In the genomic region with DNA sequence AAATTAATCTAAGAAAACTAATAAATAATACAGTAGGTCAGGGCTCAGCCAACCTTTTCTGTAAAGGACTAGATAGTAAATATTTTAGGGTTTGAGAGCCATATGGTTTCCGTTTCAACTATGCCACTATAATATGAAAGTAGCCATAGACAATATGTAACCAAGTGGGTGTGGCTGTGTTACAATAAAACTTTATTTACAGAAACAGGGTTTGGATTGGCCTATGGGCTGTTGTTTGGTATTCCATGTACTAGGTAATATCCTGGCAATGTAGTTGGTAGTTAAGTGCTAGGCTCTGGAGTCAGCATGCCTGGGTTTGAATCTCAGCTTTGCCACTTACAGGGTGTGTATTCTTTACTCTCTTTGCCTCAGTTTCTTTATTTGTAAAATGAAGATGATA, we compare ENCODE assay signal across 8 cellular contexts.
"Had no signal": no experiment of that assay in that cellular context is flagged by ENCODE, and none has a peak within 500 bp of the region (broad histone marks: within the 10 kb centered on the region; RNA-seq: fewer than 3 reads in every experiment).

No MANE protein-coding gene starts in this region.

- ATAC-seq: HepG2 had no signal

- H3K27ac ChIP-seq: HL-60, KMS-11 had no signal

- H3K4me2 ChIP-seq: KMS-11 had no signal

- H3K4me3 Mint-ChIP-seq: IgD-negative memory B cell had no signal

- H3K9ac ChIP-seq: KMS-11 had no signal

- DNase-seq: IMR-90, KBM-7, KG1 had no signal

- H3K27ac Mint-ChIP-seq: IgD-negative memory B cell had no signal

- H3K36me3 Mint-ChIP-seq: IgD-negative memory B cell had no signal

- H3K4me1 Mint-ChIP-seq: IgD-negative memory B cell had no signal

- FAIRE-seq: HepG2, HTR-8/SVneo had no signal
